Comparison of ENCODE assay signal across 20 cellular contexts in genomic region chr4:180578175-180578574, GRCh38.
"Had no signal": no experiment of that assay in that cellular context is flagged by ENCODE, and none has a peak within 500 bp of the region (broad histone marks: within the 10 kb centered on the region; RNA-seq: fewer than 3 reads in every experiment).

No MANE protein-coding gene starts in this region.

- ATAC-seq: effector memory CD8-positive, alpha-beta T cell; gastrocnemius medialis; left lobe of liver; mucosa of descending colon; naive thymus-derived CD8-positive, alpha-beta T cell; sciatic nerve; stimulated activated naive B cell treated with anti-CD40 and anti-IgM and Interleukin-4, amounts not matched to agents 10 μg/mL and 1 μg/mL and 100 μg/mL, for 72 hours; stimulated activated naive CD8-positive, alpha-beta T cell treated with anti-CD3 and anti-CD28 coated beads, Interleukin-15, amount 100 ng/mL, for 72 hours; upper lobe of right lung had no signal

- H3K27me3 ChIP-seq: esophagus muscularis mucosa, gastrocnemius medialis, neutrophil, testis, tibial nerve, upper lobe of right lung had no signal

- H3K4me1 ChIP-seq: esophagus muscularis mucosa, gastrocnemius medialis, testis, tibial nerve, upper lobe of right lung had no signal

- H3K27ac ChIP-seq: epithelial cell of prostate, esophagus muscularis mucosa, gastrocnemius medialis, neutrophil, skin epidermis, testis, tibial nerve, upper lobe of right lung had no signal

- H3K9me3 ChIP-seq: esophagus muscularis mucosa, gastrocnemius medialis, mucosa of descending colon, neutrophil, testis, tibial nerve, upper lobe of right lung had no signal

- H3K4me3 ChIP-seq: esophagus muscularis mucosa, gastrocnemius medialis, mucosa of descending colon, skin epidermis, testis, tibial nerve, upper lobe of right lung had no signal

- H3K36me3 ChIP-seq: esophagus muscularis mucosa, gastrocnemius medialis, neutrophil, tibial nerve, upper lobe of right lung had no signal

- DNase-seq: effector memory CD8-positive, alpha-beta T cell; gastrocnemius medialis; islet precursor cell; mammary epithelial cell; mucosa of descending colon; naive thymus-derived CD8-positive, alpha-beta T cell; posterior cingulate gyrus; stimulated activated CD4-positive, alpha-beta T cell treated with anti-CD3 and anti-CD28 coated beads, Interleukin-2, amount 100 ng/mL, for 24 hours; stimulated activated CD4-positive, alpha-beta T cell treated with anti-CD3 and anti-CD28 coated beads, Interleukin-4, amount 100 ng/mL, for 4 hours; stimulated activated naive B cell treated with anti-CD40 and anti-IgM and Interleukin-4, amounts not matched to agents 10 μg/mL and 1 μg/mL and 100 μg/mL, for 72 hours; stimulated activated naive CD8-positive, alpha-beta T cell treated with anti-CD3 and anti-CD28 coated beads, Interleukin-15, amount 100 ng/mL, for 72 hours; testis; upper lobe of right lung had no signal
